ENCODE assay signal across 1 cellular context in the genomic region with DNA sequence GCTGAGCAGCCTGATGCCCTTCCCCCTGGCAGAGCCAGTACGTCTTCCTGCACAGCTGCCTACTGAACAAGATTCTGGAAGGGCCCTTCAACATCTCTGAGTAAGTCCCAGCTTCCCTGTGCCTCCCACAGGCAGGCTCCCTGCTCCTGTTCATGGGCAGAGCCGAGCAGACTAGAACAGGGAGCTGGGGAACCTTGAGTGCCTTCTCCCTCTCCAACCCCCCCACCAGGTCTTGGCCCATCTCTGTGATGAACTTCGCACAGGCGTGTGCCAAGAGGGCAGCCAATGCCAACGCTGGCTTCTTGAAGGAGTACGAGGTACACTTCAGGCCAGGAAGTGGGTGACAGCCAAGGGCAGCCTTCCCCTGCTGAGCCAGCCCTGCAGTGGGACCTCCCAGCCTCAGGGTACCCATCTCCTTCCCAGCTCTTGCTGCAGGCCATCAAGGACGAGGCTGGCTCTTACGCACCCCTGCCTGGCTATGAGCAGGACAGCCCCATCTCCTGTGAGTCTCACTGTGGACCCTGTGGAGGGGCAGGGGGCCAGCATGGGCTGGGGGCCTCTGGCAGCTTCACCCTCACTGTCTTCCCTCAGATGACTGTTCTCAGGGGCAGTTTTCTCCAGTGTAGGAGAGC.
TF ChIP-seq lines count a peak whose summit lies in the region.

No MANE protein-coding gene starts in this region.

TF ChIP-seq in H1, 55 proteins besides CTCF, POLR2A, EP300 and RAD21:
- TF ChIP-seq EZH2 (IDR thresholded peaks at IDR 0.05; ENCODE audit: low read depth, low read length, severe bottlenecking) = no peak
- TF ChIP-seq CHD2 (IDR thresholded peaks at IDR 0.05; ENCODE audit: low read length) = no peak
- TF ChIP-seq BCL11A (IDR thresholded peaks at IDR 0.05; ENCODE audit: low read depth in 2 of 2, low read length in 2 of 2) = no peak
- TF ChIP-seq TEAD4 (IDR thresholded peaks at IDR 0.05; ENCODE audit: low read depth, low read length) = no peak
- TF ChIP-seq TCF12 (IDR thresholded peaks at IDR 0.05; ENCODE audit: low read depth, low read length) = no peak
- no peak for TF ChIP-seq SRF (IDR thresholded peaks at IDR 0.05; ENCODE audit: low read depth, low read length)
- TF ChIP-seq, protein P1, sequence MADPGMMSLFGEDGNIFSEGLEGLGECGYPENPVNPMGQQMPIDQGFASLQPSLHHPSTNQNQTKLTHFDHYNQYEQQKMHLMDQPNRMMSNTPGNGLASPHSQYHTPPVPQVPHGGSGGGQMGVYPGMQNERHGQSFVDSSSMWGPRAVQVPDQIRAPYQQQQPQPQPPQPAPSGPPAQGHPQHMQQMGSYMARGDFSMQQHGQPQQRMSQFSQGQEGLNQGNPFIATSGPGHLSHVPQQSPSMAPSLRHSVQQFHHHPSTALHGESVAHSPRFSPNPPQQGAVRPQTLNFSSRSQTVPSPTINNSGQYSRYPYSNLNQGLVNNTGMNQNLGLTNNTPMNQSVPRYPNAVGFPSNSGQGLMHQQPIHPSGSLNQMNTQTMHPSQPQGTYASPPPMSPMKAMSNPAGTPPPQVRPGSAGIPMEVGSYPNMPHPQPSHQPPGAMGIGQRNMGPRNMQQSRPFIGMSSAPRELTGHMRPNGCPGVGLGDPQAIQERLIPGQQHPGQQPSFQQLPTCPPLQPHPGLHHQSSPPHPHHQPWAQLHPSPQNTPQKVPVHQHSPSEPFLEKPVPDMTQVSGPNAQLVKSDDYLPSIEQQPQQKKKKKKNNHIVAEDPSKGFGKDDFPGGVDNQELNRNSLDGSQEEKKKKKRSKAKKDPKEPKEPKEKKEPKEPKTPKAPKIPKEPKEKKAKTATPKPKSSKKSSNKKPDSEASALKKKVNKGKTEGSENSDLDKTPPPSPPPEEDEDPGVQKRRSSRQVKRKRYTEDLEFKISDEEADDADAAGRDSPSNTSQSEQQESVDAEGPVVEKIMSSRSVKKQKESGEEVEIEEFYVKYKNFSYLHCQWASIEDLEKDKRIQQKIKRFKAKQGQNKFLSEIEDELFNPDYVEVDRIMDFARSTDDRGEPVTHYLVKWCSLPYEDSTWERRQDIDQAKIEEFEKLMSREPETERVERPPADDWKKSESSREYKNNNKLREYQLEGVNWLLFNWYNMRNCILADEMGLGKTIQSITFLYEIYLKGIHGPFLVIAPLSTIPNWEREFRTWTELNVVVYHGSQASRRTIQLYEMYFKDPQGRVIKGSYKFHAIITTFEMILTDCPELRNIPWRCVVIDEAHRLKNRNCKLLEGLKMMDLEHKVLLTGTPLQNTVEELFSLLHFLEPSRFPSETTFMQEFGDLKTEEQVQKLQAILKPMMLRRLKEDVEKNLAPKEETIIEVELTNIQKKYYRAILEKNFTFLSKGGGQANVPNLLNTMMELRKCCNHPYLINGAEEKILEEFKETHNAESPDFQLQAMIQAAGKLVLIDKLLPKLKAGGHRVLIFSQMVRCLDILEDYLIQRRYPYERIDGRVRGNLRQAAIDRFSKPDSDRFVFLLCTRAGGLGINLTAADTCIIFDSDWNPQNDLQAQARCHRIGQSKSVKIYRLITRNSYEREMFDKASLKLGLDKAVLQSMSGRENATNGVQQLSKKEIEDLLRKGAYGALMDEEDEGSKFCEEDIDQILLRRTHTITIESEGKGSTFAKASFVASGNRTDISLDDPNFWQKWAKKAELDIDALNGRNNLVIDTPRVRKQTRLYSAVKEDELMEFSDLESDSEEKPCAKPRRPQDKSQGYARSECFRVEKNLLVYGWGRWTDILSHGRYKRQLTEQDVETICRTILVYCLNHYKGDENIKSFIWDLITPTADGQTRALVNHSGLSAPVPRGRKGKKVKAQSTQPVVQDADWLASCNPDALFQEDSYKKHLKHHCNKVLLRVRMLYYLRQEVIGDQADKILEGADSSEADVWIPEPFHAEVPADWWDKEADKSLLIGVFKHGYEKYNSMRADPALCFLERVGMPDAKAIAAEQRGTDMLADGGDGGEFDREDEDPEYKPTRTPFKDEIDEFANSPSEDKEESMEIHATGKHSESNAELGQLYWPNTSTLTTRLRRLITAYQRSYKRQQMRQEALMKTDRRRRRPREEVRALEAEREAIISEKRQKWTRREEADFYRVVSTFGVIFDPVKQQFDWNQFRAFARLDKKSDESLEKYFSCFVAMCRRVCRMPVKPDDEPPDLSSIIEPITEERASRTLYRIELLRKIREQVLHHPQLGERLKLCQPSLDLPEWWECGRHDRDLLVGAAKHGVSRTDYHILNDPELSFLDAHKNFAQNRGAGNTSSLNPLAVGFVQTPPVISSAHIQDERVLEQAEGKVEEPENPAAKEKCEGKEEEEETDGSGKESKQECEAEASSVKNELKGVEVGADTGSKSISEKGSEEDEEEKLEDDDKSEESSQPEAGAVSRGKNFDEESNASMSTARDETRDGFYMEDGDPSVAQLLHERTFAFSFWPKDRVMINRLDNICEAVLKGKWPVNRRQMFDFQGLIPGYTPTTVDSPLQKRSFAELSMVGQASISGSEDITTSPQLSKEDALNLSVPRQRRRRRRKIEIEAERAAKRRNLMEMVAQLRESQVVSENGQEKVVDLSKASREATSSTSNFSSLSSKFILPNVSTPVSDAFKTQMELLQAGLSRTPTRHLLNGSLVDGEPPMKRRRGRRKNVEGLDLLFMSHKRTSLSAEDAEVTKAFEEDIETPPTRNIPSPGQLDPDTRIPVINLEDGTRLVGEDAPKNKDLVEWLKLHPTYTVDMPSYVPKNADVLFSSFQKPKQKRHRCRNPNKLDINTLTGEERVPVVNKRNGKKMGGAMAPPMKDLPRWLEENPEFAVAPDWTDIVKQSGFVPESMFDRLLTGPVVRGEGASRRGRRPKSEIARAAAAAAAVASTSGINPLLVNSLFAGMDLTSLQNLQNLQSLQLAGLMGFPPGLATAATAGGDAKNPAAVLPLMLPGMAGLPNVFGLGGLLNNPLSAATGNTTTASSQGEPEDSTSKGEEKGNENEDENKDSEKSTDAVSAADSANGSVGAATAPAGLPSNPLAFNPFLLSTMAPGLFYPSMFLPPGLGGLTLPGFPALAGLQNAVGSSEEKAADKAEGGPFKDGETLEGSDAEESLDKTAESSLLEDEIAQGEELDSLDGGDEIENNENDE (IDR thresholded peaks at IDR 0.05; ENCODE audit: insufficient replicate concordance, low read length) = no peak
- no peak for TF ChIP-seq JUND (IDR thresholded peaks at IDR 0.05; ENCODE audit: low read length)
- TF ChIP-seq RFX5 (IDR thresholded peaks at IDR 0.05; ENCODE audit: borderline replicate concordance, low read depth, low read length) = no peak
- TF ChIP-seq PHF8 (conservative IDR thresholded peaks at IDR 0.05; ENCODE audit: low read depth, low read length) = no peak
- no peak for TF ChIP-seq SP4 (IDR thresholded peaks at IDR 0.05; ENCODE audit: low read length)
- no peak for TF ChIP-seq CHD1 (IDR thresholded peaks at IDR 0.05; ENCODE audit: low read depth, low read length)
- TF ChIP-seq YY1 (IDR thresholded peaks at IDR 0.05; ENCODE audit: low read depth, low read length) = no peak
- TF ChIP-seq TBP (IDR thresholded peaks at IDR 0.05; ENCODE audit: low read depth, low read length) = no peak
- no peak for TF ChIP-seq CBX5 (IDR thresholded peaks at IDR 0.05; ENCODE audit: low read depth, low read length)
- no peak for TF ChIP-seq SIRT6 (IDR thresholded peaks at IDR 0.05; ENCODE audit: low read length)
- no peak for TF ChIP-seq RBBP5 (IDR thresholded peaks at IDR 0.05; ENCODE audit: borderline replicate concordance, low read depth, low read length)
- no peak for TF ChIP-seq POU5F1 (IDR thresholded peaks at IDR 0.05; ENCODE audit: low read depth, low read length)
- no peak for TF ChIP-seq SIN3A (conservative IDR thresholded peaks at IDR 0.05 in 1 of 2, IDR thresholded peaks at IDR 0.05 in 1 of 2; ENCODE audit: low read depth in 1 of 2, low read length in 2 of 2)
- no peak for TF ChIP-seq SP2 (IDR thresholded peaks at IDR 0.05; ENCODE audit: low read length)
TF ChIP-seq in H1: peak in this region for 0.
